In the genomic region with DNA sequence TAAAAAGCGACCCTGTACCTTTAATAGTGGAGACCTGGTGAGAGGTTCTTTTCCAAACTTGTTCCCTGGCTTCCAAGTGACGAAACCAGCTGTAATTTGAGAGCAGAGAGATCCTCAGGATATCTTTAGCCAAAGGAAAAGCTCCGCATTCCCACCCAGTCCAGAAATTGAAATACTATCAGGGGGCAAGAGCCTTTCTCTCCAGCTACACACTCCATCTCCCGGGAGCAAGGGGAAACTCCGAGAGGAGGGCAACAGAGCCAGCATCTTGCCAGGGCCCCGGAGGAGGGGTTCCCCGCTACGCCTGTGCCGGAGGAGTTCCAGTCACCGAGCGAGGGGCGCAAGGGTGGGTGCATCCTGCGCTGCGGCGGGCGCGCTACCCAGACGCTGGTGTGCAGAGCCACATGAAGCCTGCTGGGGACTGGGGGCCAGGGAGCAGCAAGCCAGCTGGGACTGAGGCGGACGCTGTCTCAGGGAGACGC, we compare ENCODE assay signal across 10 cellular contexts. TPM values are rescaled to one million over a fixed set of nuclear protein-coding genes. Genes with fewer than 3 reads are reported as not detected.
DNase-seq lines count a peak whose midpoint lies in the region; ATAC-seq and TF ChIP-seq lines count a peak whose summit lies in the region.
"Had no signal": no experiment of that assay in that cellular context is flagged by ENCODE, and none has a peak within 500 bp of the region (broad histone marks: within the 10 kb centered on the region; RNA-seq: fewer than 3 reads in every experiment).

A gene (plus strand): TSS at position 148 of the 482 bp plus-strand sequence. CDS start 415 bp downstream, outside the sequence.

- H3K56ac ChIP-seq in H9 (ENCODE audit: insufficient read length, low read depth, low read length), result no peak within 1 kb of the TSS

- no peak within 1 kb of the TSS for H4K5ac ChIP-seq in H9 (ENCODE audit: insufficient read length, low read depth, low read length)

- H2BK20ac ChIP-seq in H9 (ENCODE audit: low read depth, low read length, poor library complexity, severe bottlenecking), result no peak within 1 kb of the TSS

- no peak within 1 kb of the TSS for H4K91ac ChIP-seq in H9 (ENCODE audit: insufficient read length, low read depth, low read length)

- H3T11ph ChIP-seq in H9 (ENCODE audit: low read length), result no peak within 1 kb of the TSS

- H3K27ac ChIP-seq in H9 (ENCODE audit: insufficient read length, low read depth, low read length), result no peak within 1 kb of the TSS
- peak within 1 kb of the TSS; percentile 64 for H3K27ac ChIP-seq in skeletal muscle tissue (ENCODE audit: low read depth, low read length)

- H3K4me2 ChIP-seq in H9 (ENCODE audit: insufficient read depth, insufficient read length, low read length), result peak within 1 kb of the TSS; percentile 22

- H3K4me1 Mint-ChIP-seq in H9, result peaks cover 13 to 14% of the 10 kb centered on the region in 2 experiments
- no peaks in the 10 kb centered on the region for H3K4me1 Mint-ChIP-seq in activated T-helper 2 cell treated with anti-CD3 and anti-CD28 coated beads, Interferon-gamma antibody, Interleukin-2, Interleukin-4, amounts not matched to agents 10 μg/mL and 5 μg/mL and 100 μg/mL, durations not matched to agents 14 hours and 24 hours and 36 hours (ENCODE audit: low read depth)

- no peaks in the 10 kb centered on the region for H3K9me3 Mint-ChIP-seq in H9
- no peaks in the 10 kb centered on the region for H3K9me3 Mint-ChIP-seq in activated T-helper 2 cell treated with anti-CD3 and anti-CD28 coated beads, Interferon-gamma antibody, Interleukin-2, Interleukin-4, amounts not matched to agents 10 μg/mL and 5 μg/mL and 100 μg/mL, durations not matched to agents 14 hours and 24 hours and 36 hours

- H3K27me3 Mint-ChIP-seq in H9 (ENCODE audit: low read depth), result peaks cover 17% of the 10 kb centered on the region
- H3K27me3 Mint-ChIP-seq in activated T-helper 2 cell treated with anti-CD3 and anti-CD28 coated beads, Interferon-gamma antibody, Interleukin-2, Interleukin-4, amounts not matched to agents 10 μg/mL and 5 μg/mL and 100 μg/mL, durations not matched to agents 14 hours and 24 hours and 36 hours (ENCODE audit: low read depth), result no peaks in the 10 kb centered on the region

- H3K18ac ChIP-seq in H9 (ENCODE audit: insufficient read length, low read depth, low read length), result no peak within 1 kb of the TSS

- no peaks in the 10 kb centered on the region for H3K36me3 ChIP-seq in skeletal muscle tissue (ENCODE audit: control insufficient read depth in 3 of 3, insufficient read depth in 3 of 3, low read length in 3 of 3)

- no peak within 1 kb of the TSS for H2BK12ac ChIP-seq in H9 (ENCODE audit: insufficient read length, low read depth, low read length)

- peak within 1 kb of the TSS; percentile 54 to 60; a peak in 4 of 5 replicates for H3K4me3 Mint-ChIP-seq in H9
- no peak within 1 kb of the TSS for H3K4me3 Mint-ChIP-seq in activated T-helper 2 cell treated with anti-CD3 and anti-CD28 coated beads, Interferon-gamma antibody, Interleukin-2, Interleukin-4, amounts not matched to agents 10 μg/mL and 5 μg/mL and 100 μg/mL, durations not matched to agents 14 hours and 24 hours and 36 hours (ENCODE audit: low read depth)

- H3K79me2 ChIP-seq in H9 (ENCODE audit: insufficient read depth, low read length), result no peaks in the 10 kb centered on the region

- H2AFZ ChIP-seq in H9 (ENCODE audit: low read length), result peak within 1 kb of the TSS; percentile 44

- H3K27me3 ChIP-seq in H9 (ENCODE audit: insufficient read depth, low read length), result no peaks in the 10 kb centered on the region
- no peaks in the 10 kb centered on the region for H3K27me3 ChIP-seq in skeletal muscle tissue (ENCODE audit: control insufficient read depth in 3 of 3, insufficient read depth in 3 of 3, low read length in 3 of 3)

- no peaks in the 10 kb centered on the region for H3K23me2 ChIP-seq in H9 (ENCODE audit: insufficient read length, low read depth, low read length, poor library complexity, severe bottlenecking)

- H3K4ac ChIP-seq in H9 (ENCODE audit: low read depth, low read length), result no peak within 1 kb of the TSS

- intact Hi-C loops in activated T-helper 2 cell treated with anti-CD3 and anti-CD28 coated beads, Interferon-gamma antibody, Interleukin-2, Interleukin-4, amounts not matched to agents 10 μg/mL and 5 μg/mL and 100 μg/mL, durations not matched to agents 14 hours and 24 hours and 36 hours (cut with micrococcal nuclease), result no loop called here

- H3K79me1 ChIP-seq in H9 (ENCODE audit: insufficient read depth, low read depth, low read length, poor library complexity, severe bottlenecking), result no peaks in the 10 kb centered on the region

- WGBS in H9 (ENCODE audit: extremely low coverage, insufficient read length, low lambda C conversion rate), result no CpG with 5 or more reads among the region's 21 CpGs

- H2AK5ac ChIP-seq in H9 (ENCODE audit: insufficient read length, low read length), result no peak within 1 kb of the TSS

- no peak within 1 kb of the TSS for H3K9ac ChIP-seq in H9 (ENCODE audit: extremely low read depth, insufficient read length, low read length)
- H3K9ac ChIP-seq in skeletal muscle tissue (ENCODE audit: low read depth in 1 of 3, low read length in 3 of 3), result peak within 1 kb of the TSS; percentile 63 to 79 (median 64)

- H3K4me1 ChIP-seq in H9 (ENCODE audit: insufficient read depth, low read length), result no peaks in the 10 kb centered on the region
- H3K4me1 ChIP-seq in skeletal muscle tissue (ENCODE audit: control insufficient read depth in 3 of 3, insufficient read depth in 3 of 3, low read length in 3 of 3), result peaks cover 0 to 11% (median 5%) of the 10 kb centered on the region in 3 donors

- H2BK15ac ChIP-seq in H9 (ENCODE audit: low read depth, low read length), result no peak within 1 kb of the TSS

- H3K23ac ChIP-seq in H9 (ENCODE audit: insufficient read length, low read depth, low read length), result no peak within 1 kb of the TSS

- no peak for ATAC-seq in GM21390 (IDR thresholded peaks at IDR 0.05; ENCODE audit: unreplicated experiment)

- H3K4me3 ChIP-seq in skeletal muscle tissue (ENCODE audit: low read length in 3 of 3), result peak within 1 kb of the TSS; percentile 67 to 71 (median 70)

- TF ChIP-seq CTCF in H9 (conservative IDR thresholded peaks at IDR 0.05), result no peak

- peak within 1 kb of the TSS in 1 of 3 experiments; percentile 30; a peak in 1 of 7 replicates for H3K27ac Mint-ChIP-seq in H9
- no peak within 1 kb of the TSS for H3K27ac Mint-ChIP-seq in activated T-helper 2 cell treated with anti-CD3 and anti-CD28 coated beads, Interferon-gamma antibody, Interleukin-2, Interleukin-4, amounts not matched to agents 10 μg/mL and 5 μg/mL and 100 μg/mL, durations not matched to agents 14 hours and 24 hours and 36 hours

- H3K9me3 ChIP-seq in H9 (ENCODE audit: control insufficient read depth, low read depth, low read length) (no peaks in the 10 kb centered on the region), skeletal muscle tissue (ENCODE audit: control insufficient read depth in 3 of 3, low read length in 3 of 3) (no peaks in the 10 kb centered on the region)

- no peak within 1 kb of the TSS for H2BK120ac ChIP-seq in H9 (ENCODE audit: low read depth, low read length, poor library complexity, severe bottlenecking)

- no peak within 1 kb of the TSS for H2BK5ac ChIP-seq in H9 (ENCODE audit: insufficient read length, low read length)

- no peak within 1 kb of the TSS for H4K8ac ChIP-seq in H9 (replicated peaks; ENCODE audit: insufficient read length, low read depth, low read length)

- H3K14ac ChIP-seq in H9 (ENCODE audit: insufficient read depth, low read length), result no peak within 1 kb of the TSS

- DNase-seq in H9, result peak; percentile 61
- DNase-seq in cerebellar cortex (ENCODE audit: low spot score), result peak; percentile 7
- DNase-seq in iris pigment epithelial cell (ENCODE audit: low read depth), result peak; percentile 90
- no peak for DNase-seq in activated T-helper 2 cell treated with anti-CD3 and anti-CD28 coated beads, Interferon-gamma antibody, Interleukin-2, Interleukin-4, amounts not matched to agents 10 μg/mL and 5 μg/mL and 100 μg/mL, durations not matched to agents 14 hours and 24 hours and 36 hours (ENCODE audit: low spot score)
- DNase-seq in NCI-H82 treated with DMSO at 0.1 percent for 48 hours (lab: John Stamatoyannopoulos, UW; ENCODE audit: unreplicated experiment), result no peak
- DNase-seq in NCI-H1694 treated with DMSO at 0.1 percent for 48 hours (lab: John Stamatoyannopoulos, UW), result no peak
- DNase-seq: activated CD8-positive, alpha-beta memory T cell treated with anti-CD3 and anti-CD28 coated beads, Interleukin-2, amount 50 U/mL, for 4 hours; stimulated activated CD4-positive, alpha-beta T cell treated with anti-CD3 and anti-CD28 coated beads, Interleukin-12 subunit alpha, Interleukin-12 subunit beta, amount 100 ng/mL, for 4 hours had no signal

- peaks cover 3% of the 10 kb centered on the region for H4K20me1 ChIP-seq in H9 (ENCODE audit: control insufficient read depth, insufficient read depth, insufficient read length)

- H3K36me3 Mint-ChIP-seq in H9 (ENCODE audit: insufficient read depth in 1 of 3, low read depth in 3 of 3), result no peaks in the 10 kb centered on the region
- no peaks in the 10 kb centered on the region for H3K36me3 Mint-ChIP-seq in activated T-helper 2 cell treated with anti-CD3 and anti-CD28 coated beads, Interferon-gamma antibody, Interleukin-2, Interleukin-4, amounts not matched to agents 10 μg/mL and 5 μg/mL and 100 μg/mL, durations not matched to agents 14 hours and 24 hours and 36 hours (ENCODE audit: low read depth)

RNA-seq across cellular contexts. Expression of the gene that starts here (rescaled TPM):
- total RNA-seq in H9 (2021) (not detected in 2 replicates), skeletal muscle tissue (42.8 TPM)
- total RNA-seq in activated T-helper 2 cell treated with anti-CD3 and anti-CD28 coated beads, Interferon-gamma antibody, Interleukin-2, Interleukin-4, amounts not matched to agents 10 μg/mL and 5 μg/mL and 100 μg/mL, durations not matched to agents 14 hours and 24 hours and 36 hours, result not detected in 2 replicates

Comparison
In these comparisons a context has a peak if more than half of its experiments do, and no peak if none do; other contexts are left out.
1. RNA of the gene that starts here (total RNA-seq): 42.8 TPM in skeletal muscle tissue (single experiment); not detected in H9 and not detected in activated T-helper 2 cell treated with anti-CD3 and anti-CD28 coated beads, Interferon-gamma antibody, Interleukin-2, Interleukin-4, amounts not matched to agents 10 μg/mL and 5 μg/mL and 100 μg/mL, durations not matched to agents 14 hours and 24 hours and 36 hours; every median in the first group is over 10 times any median in the second.
2. Peak in DNase-seq and H3K4me2 ChIP-seq in H9; RNA of the gene not detected or under 1 TPM.
3. DNase-seq: peak in cerebellar cortex (single experiment) and iris pigment epithelial cell (single experiment); none in activated T-helper 2 cell treated with anti-CD3 and anti-CD28 coated beads, Interferon-gamma antibody, Interleukin-2, Interleukin-4, amounts not matched to agents 10 μg/mL and 5 μg/mL and 100 μg/mL, durations not matched to agents 14 hours and 24 hours and 36 hours (single experiment), NCI-H82 treated with DMSO at 0.1 percent for 48 hours (single experiment) and NCI-H1694 treated with DMSO at 0.1 percent for 48 hours (single experiment).